In the genomic region with DNA sequence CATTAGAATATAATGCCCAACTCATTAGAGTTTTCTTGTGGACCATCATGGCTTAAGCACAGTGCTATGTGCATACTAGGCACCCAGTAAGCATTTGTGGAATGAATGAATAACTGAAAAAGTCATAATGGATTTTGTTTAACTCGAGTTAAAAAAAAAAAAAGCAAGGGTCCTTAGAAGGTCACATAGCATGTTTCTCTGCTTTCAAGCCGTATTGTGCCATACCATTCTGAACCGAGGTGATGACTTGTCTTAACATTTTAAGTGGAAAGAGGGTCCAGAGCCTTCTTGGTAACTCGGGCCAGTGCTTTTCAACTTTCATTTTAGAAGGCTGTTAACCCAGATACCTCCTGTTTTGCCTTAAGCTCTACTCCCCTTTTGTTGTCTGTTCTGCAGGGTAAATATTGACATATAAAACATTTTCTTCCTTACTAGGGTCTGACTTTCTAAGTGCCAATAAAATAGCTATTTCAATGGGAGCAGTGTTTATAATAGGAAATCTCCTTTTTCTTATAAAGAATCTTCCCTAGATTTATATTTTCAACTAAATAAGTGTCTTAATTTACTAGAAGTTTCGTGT, we compare ENCODE assay signal across 1 cellular context.
TF ChIP-seq lines count a peak whose summit lies in the region.

No MANE protein-coding gene starts in this region.

TF ChIP-seq in H1, 55 proteins besides CTCF, POLR2A, EP300 and RAD21:
- no peak for TF ChIP-seq SRF (IDR thresholded peaks at IDR 0.05; ENCODE audit: low read depth, low read length)
- no peak for TF ChIP-seq CBX8 (IDR thresholded peaks at IDR 0.05; ENCODE audit: borderline replicate concordance, low read depth, low read length)
- TF ChIP-seq TAF7 (optimal IDR thresholded peaks at IDR 0.05; ENCODE audit: borderline replicate concordance, low read depth, low read length): no peak
- TF ChIP-seq TAF1 (IDR thresholded peaks at IDR 0.05; ENCODE audit: low read depth, low read length): no peak
- TF ChIP-seq RXRA (IDR thresholded peaks at IDR 0.05; ENCODE audit: insufficient read depth, low read depth, low read length): no peak
- TF ChIP-seq POLR2AphosphoS5 (IDR thresholded peaks at IDR 0.05; ENCODE audit: low read depth, low read length): no peak
- no peak for TF ChIP-seq CREB1 (IDR thresholded peaks at IDR 0.05)
- no peak for TF ChIP-seq RNF2 (IDR thresholded peaks at IDR 0.05; ENCODE audit: borderline replicate concordance, low read depth, low read length, missing control alignments, poor library complexity, severe bottlenecking)
- no peak for TF ChIP-seq TBP (IDR thresholded peaks at IDR 0.05; ENCODE audit: low read depth, low read length)
- no peak for TF ChIP-seq RFX5 (IDR thresholded peaks at IDR 0.05; ENCODE audit: borderline replicate concordance, low read depth, low read length)
- no peak for TF ChIP-seq CHD2 (IDR thresholded peaks at IDR 0.05; ENCODE audit: low read length)
- no peak for TF ChIP-seq TCF12 (IDR thresholded peaks at IDR 0.05; ENCODE audit: low read depth, low read length)
- TF ChIP-seq YY1 (IDR thresholded peaks at IDR 0.05; ENCODE audit: low read depth, low read length): no peak
- no peak for TF ChIP-seq JUND (IDR thresholded peaks at IDR 0.05; ENCODE audit: low read length)
- TF ChIP-seq, protein P1, sequence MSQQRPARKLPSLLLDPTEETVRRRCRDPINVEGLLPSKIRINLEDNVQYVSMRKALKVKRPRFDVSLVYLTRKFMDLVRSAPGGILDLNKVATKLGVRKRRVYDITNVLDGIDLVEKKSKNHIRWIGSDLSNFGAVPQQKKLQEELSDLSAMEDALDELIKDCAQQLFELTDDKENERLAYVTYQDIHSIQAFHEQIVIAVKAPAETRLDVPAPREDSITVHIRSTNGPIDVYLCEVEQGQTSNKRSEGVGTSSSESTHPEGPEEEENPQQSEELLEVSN (IDR thresholded peaks at IDR 0.05): no peak
- no peak for TF ChIP-seq BCL11A (IDR thresholded peaks at IDR 0.05; ENCODE audit: low read depth in 2 of 2, low read length in 2 of 2)
- TF ChIP-seq CHD7 (IDR thresholded peaks at IDR 0.05; ENCODE audit: insufficient replicate concordance, low read length): no peak
- no peak for TF ChIP-seq NANOG (IDR thresholded peaks at IDR 0.05; ENCODE audit: insufficient read depth, low read depth, low read length, poor library complexity, severe bottlenecking)
TF ChIP-seq in H1: peak in this region for 0.
